Comparison of ENCODE assay signal across 8 cellular contexts in genomic region chr9:112249277-112249676, GRCh38.
DNase-seq lines count a peak whose midpoint lies in the region; ATAC-seq and TF ChIP-seq lines count a peak whose summit lies in the region.

No MANE protein-coding gene starts in this region.

- H2AFZ ChIP-seq in MM.1S (ENCODE audit: low read length) = no peak overlapping the region

- no peak overlapping the region for H3K27ac ChIP-seq in MM.1S (ENCODE audit: low read length)

- H3K9ac ChIP-seq in MM.1S (ENCODE audit: low read length) = no peak overlapping the region

- peaks cover 3% of the 10 kb centered on the region; the same call in 1 of the 2 replicates for H3F3A ChIP-seq in MM.1S (ENCODE audit: insufficient read depth, low read length)

- H3K9me3 ChIP-seq in MM.1S (replicated peaks; ENCODE audit: insufficient read depth, low read length) = no peaks in the 10 kb centered on the region

- TF ChIP-seq CTCF in MM.1S (IDR thresholded peaks at IDR 0.05; ENCODE audit: low read length) (no peak), fibroblast of the aortic adventitia (IDR thresholded peaks at IDR 0.05; ENCODE audit: insufficient read depth, low read length) (no peak)

- TF ChIP-seq POLR2A in GM18505 (IDR thresholded peaks at IDR 0.05; ENCODE audit: borderline replicate concordance, extremely low read depth, insufficient read depth, insufficient read length) = no peak

- H3K4me2 ChIP-seq in MM.1S (ENCODE audit: low read depth, low read length) = no peak overlapping the region

- H3K9me2 ChIP-seq in MM.1S (replicated peaks; ENCODE audit: insufficient read depth, low read length) = no peaks in the 10 kb centered on the region

- H3K79me2 ChIP-seq in MM.1S (ENCODE audit: low read length) = no peaks in the 10 kb centered on the region

- no peaks in the 10 kb centered on the region for H3K27me3 ChIP-seq in MM.1S (replicated peaks; ENCODE audit: insufficient read depth, low read length)

- H3K36me3 ChIP-seq in MM.1S (replicated peaks; ENCODE audit: insufficient read depth, low read length) = no peaks in the 10 kb centered on the region

- ATAC-seq in GM18505 (IDR thresholded peaks at IDR 0.05; ENCODE audit: unreplicated experiment) (peak; percentile 76), GM21825 (IDR thresholded peaks at IDR 0.05; ENCODE audit: unreplicated experiment) (peak; percentile 82)

- no peaks in the 10 kb centered on the region for H3K4me1 ChIP-seq in MM.1S (ENCODE audit: low read length)

- DNase-seq in MM.1S (peak; percentile 11), fibroblast of the aortic adventitia (ENCODE audit: low read depth) (peak; percentile 38), mesenteric fat pad (ENCODE audit: low spot score) (no peak), NCI-H1092 treated with DMSO at 0.1 percent for 48 hours (lab: John Stamatoyannopoulos, UW) (no peak), GM19240 (ENCODE audit: insufficient read length, low spot score) (no peak)
- DNase-seq in activated effector memory CD4-positive, alpha-beta T cell treated with Interleukin-2 at 50 U/mL for 16 hours = no peak

- H4K20me1 ChIP-seq in MM.1S (ENCODE audit: insufficient read depth, low read length) = no peaks in the 10 kb centered on the region

- H3K4me3 ChIP-seq in MM.1S (ENCODE audit: low read length) = no peak overlapping the region
- H3K4me3 ChIP-seq in fibroblast of the aortic adventitia (ENCODE audit: low read depth, low read length) = no peak overlapping the region

Comparison
In these comparisons a context has a peak if more than half of its experiments do, and no peak if none do; other contexts are left out.
1. DNase-seq: peak in MM.1S (single experiment) and fibroblast of the aortic adventitia (single experiment); none in activated effector memory CD4-positive, alpha-beta T cell treated with Interleukin-2 at 50 U/mL for 16 hours (single experiment), mesenteric fat pad (single experiment), NCI-H1092 treated with DMSO at 0.1 percent for 48 hours (single experiment) and GM19240 (single experiment).